21 cellular contexts compared by ENCODE assay signal in the genomic region with DNA sequence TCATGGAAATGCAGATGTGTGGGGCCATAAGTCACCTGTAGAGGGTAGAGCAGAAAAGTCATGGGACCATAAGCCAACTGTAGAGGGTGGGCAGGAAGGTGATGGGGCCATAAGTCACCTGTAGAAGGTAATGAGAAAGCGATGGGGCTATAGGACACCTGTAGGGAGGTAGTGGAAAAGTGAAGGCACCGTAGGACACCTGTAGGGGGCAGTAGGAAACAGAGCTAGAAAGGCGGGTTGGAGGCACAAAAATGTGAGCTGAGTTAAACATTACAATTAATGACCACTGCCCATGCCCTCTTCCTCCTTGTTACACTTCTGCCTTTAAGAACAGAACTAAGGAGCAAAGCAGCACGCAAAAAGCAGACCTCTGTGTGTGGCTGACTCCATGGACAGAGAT.
A peak's percentile ranks its signal among the peaks of the same experiment; 100 is the strongest.
DNase-seq lines count a peak whose midpoint lies in the region; ATAC-seq and TF ChIP-seq lines count a peak whose summit lies in the region.
"Had no signal": no experiment of that assay in that cellular context is flagged by ENCODE, and none has a peak within 500 bp of the region (broad histone marks: within the 10 kb centered on the region; RNA-seq: fewer than 3 reads in every experiment).

No MANE protein-coding gene starts in this region.

- peaks cover 0 to 2% of the 10 kb centered on the region in 2 experiments; a peak in 3 of 5 replicates for H3K9me3 Mint-ChIP-seq in H9
- H3K9me3 Mint-ChIP-seq in CD8-positive, alpha-beta memory T cell: peaks cover 0 to 7% (median 2%) of the 10 kb centered on the region in 5 donors

- H3K9me3 ChIP-seq in H9 (ENCODE audit: control insufficient read depth, low read depth, low read length) (no peaks in the 10 kb centered on the region), body of pancreas (no peaks in the 10 kb centered on the region)
- no peaks in the 10 kb centered on the region for H3K9me3 ChIP-seq in CD8-positive, alpha-beta memory T cell (ENCODE audit: low read length)
- H3K9me3 ChIP-seq: sigmoid colon, thoracic aorta had no signal

- H3K36me3 ChIP-seq in body of pancreas (replicated peaks in 1 of 2; ENCODE audit: insufficient read depth in 1 of 2, low read depth in 2 of 2): no peaks in the 10 kb centered on the region
- no peaks in the 10 kb centered on the region for H3K36me3 ChIP-seq in CD8-positive, alpha-beta memory T cell (ENCODE audit: insufficient read depth, low read length)
- H3K36me3 ChIP-seq: sigmoid colon, thoracic aorta had no signal

- ATAC-seq in body of pancreas (peak; percentile 47), HG02973 (IDR thresholded peaks at IDR 0.05; ENCODE audit: unreplicated experiment) (no peak)
- ATAC-seq: stimulated activated naive B cell treated with anti-CD40 and anti-IgM and Interleukin-4, amounts not matched to agents 10 μg/mL and 1 μg/mL and 100 μg/mL, for 72 hours had no signal

- DNase-seq in ACHN (peak; percentile 15), H9 (peak; percentile 73), body of pancreas (peak; percentile 24 to 59 (median 42)), left kidney (ENCODE audit: low read depth, low spot score) (peak; percentile 35), KBM-7 (no peak)
- DNase-seq in stimulated activated CD4-positive, alpha-beta T cell treated with anti-CD3 and anti-CD28 coated beads, Interleukin-4, amount 100 ng/mL, for 1 hour: no peak
- DNase-seq in CD8-positive, alpha-beta memory T cell: no peak
- DNase-seq: activated CD4-positive, alpha-beta memory T cell treated with anti-CD3 and anti-CD28 coated beads for 36 hours; amygdala; CD4-positive, alpha-beta T cell; DMS79 treated with DMSO at 0.1 percent for 48 hours; effector CD4-positive, alpha-beta T cell; NCI-H187 treated with DMSO at 0.1 percent for 48 hours; NCI-H446 treated with DMSO at 0.1 percent for 48 hours; SHP77; sigmoid colon; stimulated activated naive B cell treated with anti-CD40 and anti-IgM and Interleukin-4, amounts not matched to agents 10 μg/mL and 1 μg/mL and 100 μg/mL, for 72 hours had no signal

- H3K27me3 Mint-ChIP-seq in H9 (ENCODE audit: low read depth): peaks cover 3% of the 10 kb centered on the region; the same call in 1 of the 2 replicates
- H3K27me3 Mint-ChIP-seq in CD8-positive, alpha-beta memory T cell: peaks cover 0 to 2% of the 10 kb centered on the region in 2 donors
- H3K27me3 Mint-ChIP-seq: activated CD4-positive, alpha-beta memory T cell treated with anti-CD3 and anti-CD28 coated beads for 36 hours; CD4-positive, alpha-beta T cell; central memory CD8-positive, alpha-beta T cell; stimulated activated naive B cell treated with anti-CD40 and anti-IgM and Interleukin-4, amounts not matched to agents 10 μg/mL and 1 μg/mL and 100 μg/mL, for 72 hours had no signal

- no peak overlapping the region for H2AFZ ChIP-seq in H9 (ENCODE audit: low read length)

- no CpG with 5 or more reads among the region's 4 CpGs for WGBS in H9 (ENCODE audit: extremely low coverage, insufficient read length, low lambda C conversion rate)
- WGBS in body of pancreas, 2 donors: 42 to 43% methylated on average over 4 of the region's 4 CpGs

- H3K4me1 ChIP-seq in H9 (ENCODE audit: insufficient read depth, low read length): no peaks in the 10 kb centered on the region
- no peaks in the 10 kb centered on the region for H3K4me1 ChIP-seq in body of pancreas
- H3K4me1 ChIP-seq in CD8-positive, alpha-beta memory T cell (ENCODE audit: insufficient read depth, low read length): no peaks in the 10 kb centered on the region
- H3K4me1 ChIP-seq: sigmoid colon had no signal

- H3K9ac ChIP-seq in H9 (ENCODE audit: extremely low read depth, insufficient read length, low read length): no peak overlapping the region

- no peak overlapping the region for H3K4ac ChIP-seq in H9 (ENCODE audit: low read depth, low read length)

- no peak overlapping the region for H3K23ac ChIP-seq in H9 (ENCODE audit: insufficient read length, low read depth, low read length)

- no peaks in the 10 kb centered on the region for H3K27me3 ChIP-seq in H9 (ENCODE audit: insufficient read depth, low read length)
- no peaks in the 10 kb centered on the region for H3K27me3 ChIP-seq in body of pancreas
- H3K27me3 ChIP-seq in CD8-positive, alpha-beta memory T cell (ENCODE audit: insufficient read depth, low read length, poor library complexity, severe bottlenecking): no peaks in the 10 kb centered on the region
- H3K27me3 ChIP-seq: sigmoid colon had no signal

- H2BK5ac ChIP-seq in H9 (ENCODE audit: insufficient read length, low read length): no peak overlapping the region

- H3K27ac Mint-ChIP-seq in H9: no peak overlapping the region
- H3K27ac Mint-ChIP-seq in CD8-positive, alpha-beta memory T cell: peak overlapping the region in 1 of 8 donors; percentile 15
- H3K27ac Mint-ChIP-seq: activated CD4-positive, alpha-beta memory T cell treated with anti-CD3 and anti-CD28 coated beads for 36 hours; CD4-positive, alpha-beta T cell; stimulated activated naive B cell treated with anti-CD40 and anti-IgM and Interleukin-4, amounts not matched to agents 10 μg/mL and 1 μg/mL and 100 μg/mL, for 72 hours; T-helper 1 cell treated with Interleukin-12 subunit alpha and Interleukin-12 subunit beta and Interleukin-4 antibody, amounts not matched to agents 30 μg/mL and 1 μg/mL, for 36 hours had no signal

- H2BK120ac ChIP-seq in H9 (ENCODE audit: low read depth, low read length, poor library complexity, severe bottlenecking): no peak overlapping the region

- no peak overlapping the region for H3K18ac ChIP-seq in H9 (ENCODE audit: insufficient read length, low read depth, low read length)

- no peak overlapping the region for H2BK15ac ChIP-seq in H9 (ENCODE audit: low read depth, low read length)

- no peak overlapping the region for H3K4me3 ChIP-seq in body of pancreas
- H3K4me3 ChIP-seq in CD8-positive, alpha-beta memory T cell (ENCODE audit: low read length): no peak overlapping the region
- H3K4me3 ChIP-seq: sigmoid colon, thoracic aorta had no signal

- H4K20me1 ChIP-seq in H9 (ENCODE audit: control insufficient read depth, insufficient read depth, insufficient read length): no peaks in the 10 kb centered on the region

- no peak overlapping the region for H4K91ac ChIP-seq in H9 (ENCODE audit: insufficient read length, low read depth, low read length)

- H3K4me3 Mint-ChIP-seq in H9: peak overlapping the region in 1 of 2 experiments; percentile 27; a peak in 2 of 5 replicates
- no peak overlapping the region for H3K4me3 Mint-ChIP-seq in CD8-positive, alpha-beta memory T cell
- H3K4me3 Mint-ChIP-seq: activated CD4-positive, alpha-beta memory T cell treated with anti-CD3 and anti-CD28 coated beads for 36 hours; CD4-positive, alpha-beta T cell; central memory CD8-positive, alpha-beta T cell; stimulated activated naive B cell treated with anti-CD40 and anti-IgM and Interleukin-4, amounts not matched to agents 10 μg/mL and 1 μg/mL and 100 μg/mL, for 72 hours; T-helper 1 cell treated with Interleukin-12 subunit alpha and Interleukin-12 subunit beta and Interleukin-4 antibody, amounts not matched to agents 30 μg/mL and 1 μg/mL, for 36 hours had no signal

- TF ChIP-seq POLR2A in body of pancreas (IDR thresholded peaks at IDR 0.05): no peak

- H3K23me2 ChIP-seq in H9 (ENCODE audit: insufficient read length, low read depth, low read length, poor library complexity, severe bottlenecking): no peaks in the 10 kb centered on the region

- POLR2A ChIA-PET in CD8-positive, alpha-beta memory T cell (lab: Charles Lee): no interaction called here

- H3K14ac ChIP-seq in H9 (ENCODE audit: insufficient read depth, low read length): no peak overlapping the region

- H2BK12ac ChIP-seq in H9 (ENCODE audit: insufficient read length, low read depth, low read length): no peak overlapping the region

- H3K79me1 ChIP-seq in H9 (ENCODE audit: insufficient read depth, low read depth, low read length, poor library complexity, severe bottlenecking): no peaks in the 10 kb centered on the region

- in situ Hi-C loops in ACHN (cut with HindIII; ENCODE audit: low pct_ligation_motif_present, low pct_unique_long_range_greater_than_20kb, low sequenced_read_pairs) (no loop called here), KBM-7 (cut with MboI; ENCODE audit: low pct_unique_long_range_greater_than_20kb, low sequenced_read_pairs) (no loop called here)

- no peak overlapping the region for H4K8ac ChIP-seq in H9 (replicated peaks; ENCODE audit: insufficient read length, low read depth, low read length)

- peaks cover 0 to 9% of the 10 kb centered on the region in 2 experiments; a peak in 2 of 4 replicates for H3K4me1 Mint-ChIP-seq in H9
- no peaks in the 10 kb centered on the region for H3K4me1 Mint-ChIP-seq in CD8-positive, alpha-beta memory T cell
- H3K4me1 Mint-ChIP-seq: central memory CD8-positive, alpha-beta T cell; stimulated activated naive B cell treated with anti-CD40 and anti-IgM and Interleukin-4, amounts not matched to agents 10 μg/mL and 1 μg/mL and 100 μg/mL, for 72 hours had no signal

- peaks cover 0 to 7% (median 3%) of the 10 kb centered on the region in 3 experiments; a peak in 2 of 7 replicates for H3K36me3 Mint-ChIP-seq in H9 (ENCODE audit: insufficient read depth in 1 of 3, low read depth in 3 of 3)
- no peaks in the 10 kb centered on the region for H3K36me3 Mint-ChIP-seq in CD8-positive, alpha-beta memory T cell
- H3K36me3 Mint-ChIP-seq: activated CD4-positive, alpha-beta memory T cell treated with anti-CD3 and anti-CD28 coated beads for 36 hours; stimulated activated naive B cell treated with anti-CD40 and anti-IgM and Interleukin-4, amounts not matched to agents 10 μg/mL and 1 μg/mL and 100 μg/mL, for 72 hours had no signal

- no peak overlapping the region for H3K4me2 ChIP-seq in H9 (ENCODE audit: insufficient read depth, insufficient read length, low read length)

- no peak overlapping the region for H3T11ph ChIP-seq in H9 (ENCODE audit: low read length)

- H2BK20ac ChIP-seq in H9 (ENCODE audit: low read depth, low read length, poor library complexity, severe bottlenecking): no peak overlapping the region

- H3K56ac ChIP-seq in H9 (ENCODE audit: insufficient read length, low read depth, low read length): no peak overlapping the region

- TF ChIP-seq CTCF in H9 (conservative IDR thresholded peaks at IDR 0.05): peak; percentile 78
- TF ChIP-seq CTCF in body of pancreas (IDR thresholded peaks at IDR 0.05): peak in 6 of 7 experiments; percentile 24 to 74 (median 52)

- no peak overlapping the region for H2AK5ac ChIP-seq in H9 (ENCODE audit: insufficient read length, low read length)

- CTCF ChIA-PET in CD8-positive, alpha-beta memory T cell (lab: Charles Lee): no interaction called here

- intact Hi-C loops in body of pancreas (cut with DNase I): no loop called here

- H3K27ac ChIP-seq in H9 (ENCODE audit: insufficient read length, low read depth, low read length) (no peak overlapping the region), body of pancreas (no peak overlapping the region)
- H3K27ac ChIP-seq in CD8-positive, alpha-beta memory T cell (ENCODE audit: low read depth, low read length): no peak overlapping the region
- H3K27ac ChIP-seq: sigmoid colon, thoracic aorta had no signal

- H4K5ac ChIP-seq in H9 (ENCODE audit: insufficient read length, low read depth, low read length): no peak overlapping the region

- H3K79me2 ChIP-seq in H9 (ENCODE audit: insufficient read depth, low read length): no peaks in the 10 kb centered on the region

Comparison
In these comparisons a context has a peak if more than half of its experiments do, and no peak if none do; other contexts are left out.
1. DNase-seq: peak in ACHN (single experiment), H9 (single experiment), body of pancreas (4 of 4) and left kidney (single experiment); none in stimulated activated CD4-positive, alpha-beta T cell treated with anti-CD3 and anti-CD28 coated beads, Interleukin-4, amount 100 ng/mL, for 1 hour (single experiment), KBM-7 (single experiment) and CD8-positive, alpha-beta memory T cell (0 of 5).